ENCODE assay signal across 8 cellular contexts in the genomic region with DNA sequence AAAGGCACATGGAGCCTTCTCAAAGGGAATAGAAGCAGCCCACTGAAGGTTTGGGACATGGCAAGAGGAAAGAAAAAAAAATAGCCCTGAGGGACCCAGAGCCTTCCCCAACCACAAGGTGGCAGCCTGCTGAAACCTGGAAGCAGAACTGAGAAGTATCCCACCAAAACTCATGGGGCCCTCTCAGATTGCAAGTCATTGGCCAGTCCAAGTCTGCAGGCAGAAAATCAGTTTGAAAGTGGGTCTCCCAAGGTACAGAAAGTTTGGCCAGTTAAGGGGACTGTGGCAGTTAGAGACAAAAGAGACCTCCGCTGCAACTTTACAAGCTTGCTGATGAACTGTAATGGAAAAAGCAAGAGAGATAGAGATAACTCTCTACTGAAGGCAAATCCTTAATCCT.
DNase-seq lines count a peak whose midpoint lies in the region; ATAC-seq and TF ChIP-seq lines count a peak whose summit lies in the region.

No MANE protein-coding gene starts in this region.

- no peaks in the 10 kb centered on the region for H3K9me3 ChIP-seq in GM23248 (ENCODE audit: low read depth)
- H3K9me3 ChIP-seq in effector memory CD4-positive, alpha-beta T cell (ENCODE audit: control insufficient read depth, low read length) = no peaks in the 10 kb centered on the region

- in situ Hi-C loops in GM23248 (cut with MboI) = no loop called here

- H3K4me2 ChIP-seq in GM23248 (ENCODE audit: unreplicated experiment) = no peak overlapping the region

- H3F3A ChIP-seq in GM23248 (ENCODE audit: insufficient read depth) = no peaks in the 10 kb centered on the region

- H3K9ac ChIP-seq in GM23248 = no peak overlapping the region

- H3K9me2 ChIP-seq in GM23248 (ENCODE audit: insufficient read depth) = no peaks in the 10 kb centered on the region

- POLR2A ChIA-PET in activated B cell treated with CpG ODN at 0.5 μM for 24 hours (lab: Charles Lee) = no interaction called here

- H3K4me1 Mint-ChIP-seq in activated B cell treated with CpG ODN at 0.5 μM for 24 hours (peaks cover 4% of the 10 kb centered on the region), nephron progenitor cell (peaks cover 7% of the 10 kb centered on the region)

- 95 to 100% methylated on average over 1 of the region's 1 CpG for WGBS in GM23248 (ENCODE audit: low coverage in 1 of 2, low lambda C conversion rate in 2 of 2, missing lambda C conversion rate in 2 of 2), 2 experiments

- CTCF ChIA-PET in activated B cell treated with CpG ODN at 0.5 μM for 24 hours (lab: Charles Lee) = interaction anchor here (0.9 to 1.8 kb wide), 6 partner anchors 208 to 303 kb away, joined by 3 to 11 read pairs (median 4); no protein-coding TSS in a partner anchor

- peak; percentile 72 for DNase-seq in GM12865 (ENCODE audit: low read depth)
- DNase-seq in GM23248 = peak; percentile 66
- peak; percentile 25 for DNase-seq in activated B cell treated with CpG ODN at 0.5 μM for 24 hours
- peak in 2 of 3 donors; percentile 7 to 15 for DNase-seq in effector memory CD4-positive, alpha-beta T cell
- DNase-seq in nephron progenitor cell = peak; percentile 24
- DNase-seq in inferior parietal cortex (ENCODE audit: extremely low spot score) = no peak
- DNase-seq in NCI-H2107 (lab: John Stamatoyannopoulos, UW) = no peak

- H4K20me1 ChIP-seq in GM23248 (ENCODE audit: insufficient read depth) = no peaks in the 10 kb centered on the region

- H3K36me3 ChIP-seq in GM23248 (ENCODE audit: low read depth) = no peaks in the 10 kb centered on the region
- H3K36me3 ChIP-seq in effector memory CD4-positive, alpha-beta T cell (ENCODE audit: control insufficient read depth, insufficient read depth, low read length) = no peaks in the 10 kb centered on the region

- H3K36me3 Mint-ChIP-seq in activated B cell treated with CpG ODN at 0.5 μM for 24 hours (ENCODE audit: low read depth) (peaks cover 5% of the 10 kb centered on the region), nephron progenitor cell (ENCODE audit: low read depth) (peaks cover 22% of the 10 kb centered on the region)

- H3K79me2 ChIP-seq in GM23248 (ENCODE audit: insufficient read depth) = no peaks in the 10 kb centered on the region

- TF ChIP-seq CTCF in GM12865 (IDR thresholded peaks at IDR 0.05; ENCODE audit: insufficient read depth, low read depth, low read length, missing control alignments) (peak; percentile 74), LNCAP (IDR thresholded peaks at IDR 0.05) (peak; percentile 73), activated B cell treated with CpG ODN at 0.5 μM for 24 hours (IDR thresholded peaks at IDR 0.05) (no peak), nephron progenitor cell (IDR thresholded peaks at IDR 0.05) (peak; percentile 55)

- no peak overlapping the region for H3K4me3 ChIP-seq in GM12865 (ENCODE audit: low read depth, low read length)
- H3K4me3 ChIP-seq in GM23248 = no peak overlapping the region
- H3K4me3 ChIP-seq in effector memory CD4-positive, alpha-beta T cell (ENCODE audit: insufficient read depth, low read depth, low read length, poor library complexity, severe bottlenecking) = no peak overlapping the region

- peaks cover 11% of the 10 kb centered on the region for H3K4me1 ChIP-seq in GM23248 (ENCODE audit: insufficient read depth)
- H3K4me1 ChIP-seq in effector memory CD4-positive, alpha-beta T cell (ENCODE audit: control insufficient read depth, insufficient read depth, low read length, poor library complexity, severe bottlenecking) = no peaks in the 10 kb centered on the region

- intact Hi-C loops in activated B cell treated with CpG ODN at 0.5 μM for 24 hours (cut with micrococcal nuclease) = loop anchor here (1.0 to 2.0 kb wide), 5 partner anchors 208 to 1135 kb away; no protein-coding TSS in a partner anchor

- no peaks in the 10 kb centered on the region for H3K27me3 Mint-ChIP-seq in activated B cell treated with CpG ODN at 0.5 μM for 24 hours
- H3K27me3 Mint-ChIP-seq in nephron progenitor cell (ENCODE audit: low read depth, poor library complexity) = no peaks in the 10 kb centered on the region

- no peak overlapping the region for H3K4me3 Mint-ChIP-seq in activated B cell treated with CpG ODN at 0.5 μM for 24 hours
- H3K4me3 Mint-ChIP-seq in nephron progenitor cell = no peak overlapping the region

- no peak overlapping the region for H3K27ac Mint-ChIP-seq in activated B cell treated with CpG ODN at 0.5 μM for 24 hours
- no peak overlapping the region for H3K27ac Mint-ChIP-seq in nephron progenitor cell

- no peak overlapping the region for H3K27ac ChIP-seq in GM23248
- H3K27ac ChIP-seq in effector memory CD4-positive, alpha-beta T cell (ENCODE audit: insufficient read depth, low read length, poor library complexity, severe bottlenecking) = no peak overlapping the region

- H3K27me3 ChIP-seq in GM23248 (replicated peaks; ENCODE audit: insufficient read depth) = no peaks in the 10 kb centered on the region
- no peaks in the 10 kb centered on the region for H3K27me3 ChIP-seq in effector memory CD4-positive, alpha-beta T cell (replicated peaks; ENCODE audit: control insufficient read depth, insufficient read depth, low read length, poor library complexity, severe bottlenecking)

- peak; percentile 68 for ATAC-seq in activated B cell treated with CpG ODN at 0.5 μM for 24 hours (ENCODE audit: low read depth)

- H2AFZ ChIP-seq in GM23248 = no peak overlapping the region

- no peaks in the 10 kb centered on the region for H3K9me3 Mint-ChIP-seq in activated B cell treated with CpG ODN at 0.5 μM for 24 hours
- peaks cover 12% of the 10 kb centered on the region for H3K9me3 Mint-ChIP-seq in nephron progenitor cell

Comparison
In these comparisons a context has a peak if more than half of its experiments do, and no peak if none do; other contexts are left out.
1. DNase-seq: peak in GM12865 (single experiment), GM23248 (single experiment), activated B cell treated with CpG ODN at 0.5 μM for 24 hours (single experiment), effector memory CD4-positive, alpha-beta T cell (2 of 3) and nephron progenitor cell (single experiment); none in inferior parietal cortex (single experiment) and NCI-H2107 (single experiment).